In the genomic region with DNA sequence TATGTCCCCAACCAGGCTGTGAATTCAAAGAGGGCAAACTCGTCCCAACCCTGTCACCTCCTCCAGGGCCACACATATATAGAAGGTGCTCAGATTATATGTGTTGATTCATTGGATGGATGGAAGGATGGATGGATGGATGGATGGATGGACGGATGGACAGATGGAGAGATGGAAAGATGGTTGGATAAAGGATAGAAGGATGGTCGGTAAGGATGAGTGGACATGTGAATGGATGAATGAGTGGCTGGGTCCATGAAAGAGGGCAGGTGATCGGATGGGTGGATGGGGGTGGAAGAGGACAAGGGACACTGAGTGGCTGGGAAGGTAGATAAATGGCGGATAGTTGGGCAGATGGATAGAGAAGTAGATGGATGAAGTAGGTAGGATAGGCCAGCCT, we compare ENCODE assay signal across 25 cellular contexts. TPM values are rescaled to one million over a fixed set of nuclear protein-coding genes. Genes with fewer than 3 reads are reported as not detected.
"Had no signal": no experiment of that assay in that cellular context is flagged by ENCODE, and none has a peak within 500 bp of the region (broad histone marks: within the 10 kb centered on the region; RNA-seq: fewer than 3 reads in every experiment).

No MANE protein-coding gene starts in this region.

- H3K4me2 ChIP-seq: smooth muscle cell had no signal

- H3K4me1 Mint-ChIP-seq: memory B cell; stimulated activated effector memory CD8-positive, alpha-beta T cell treated with anti-CD3 and anti-CD28 coated beads, Interleukin-12 subunit alpha, Interleukin-12 subunit beta, amount 100 ng/mL, for 72 hours had no signal

- H3K4me3 Mint-ChIP-seq: memory B cell; mesothelial cell of epicardium; naive B cell; natural killer cell treated with Interleukin-12 subunit alpha and Interleukin-12 subunit beta and Interleukin-15 and Interleukin-18, amount 100 ng/mL, for 72 hours; stimulated activated effector memory CD8-positive, alpha-beta T cell treated with anti-CD3 and anti-CD28 coated beads, Interleukin-12 subunit alpha, Interleukin-12 subunit beta, amount 100 ng/mL, for 72 hours had no signal

- H3K4me1 ChIP-seq: lower lobe of right lung, right lobe of liver, upper lobe of left lung had no signal

- H3K36me3 ChIP-seq: lower lobe of right lung, right lobe of liver, stomach, thoracic aorta, upper lobe of left lung had no signal

- H3K36me3 Mint-ChIP-seq: mesothelial cell of epicardium; stimulated activated effector memory CD8-positive, alpha-beta T cell treated with anti-CD3 and anti-CD28 coated beads, Interleukin-12 subunit alpha, Interleukin-12 subunit beta, amount 100 ng/mL, for 72 hours had no signal

- DNase-seq: effector CD4-positive, alpha-beta T cell; left ventricle myocardium superior; lower lobe of right lung; mucosa of descending colon; naive B cell; nucleus accumbens; stimulated activated CD4-positive, alpha-beta T cell treated with anti-CD3 and anti-CD28 coated beads, Interleukin-2, amount 100 ng/mL, for 24 hours; stimulated activated CD4-positive, alpha-beta T cell treated with anti-CD3 and anti-CD28 coated beads, Interleukin-4, amount 100 ng/mL, for 24 hours; stimulated activated naive CD4-positive, alpha-beta T cell treated with Interleukin-2 at 50 U/mL for 16 hours; stomach; upper lobe of left lung had no signal

- H3K27me3 ChIP-seq: dorsolateral prefrontal cortex, right lobe of liver, tibial nerve, upper lobe of left lung had no signal

- H3K27me3 Mint-ChIP-seq: natural killer cell treated with Interleukin-12 subunit alpha and Interleukin-12 subunit beta and Interleukin-15 and Interleukin-18, amount 100 ng/mL, for 72 hours; progenitor cell of endocrine pancreas had no signal

- H3K27ac ChIP-seq: lower lobe of right lung, right lobe of liver, stomach, thoracic aorta, upper lobe of left lung had no signal

- H3K9me3 Mint-ChIP-seq: memory B cell; mesothelial cell of epicardium; natural killer cell treated with Interleukin-12 subunit alpha and Interleukin-12 subunit beta and Interleukin-15 and Interleukin-18, amount 100 ng/mL, for 72 hours; stimulated activated effector memory CD8-positive, alpha-beta T cell treated with anti-CD3 and anti-CD28 coated beads, Interleukin-12 subunit alpha, Interleukin-12 subunit beta, amount 100 ng/mL, for 72 hours had no signal

- H3K27ac Mint-ChIP-seq: memory B cell; mesothelial cell of epicardium; natural killer cell treated with Interleukin-12 subunit alpha and Interleukin-12 subunit beta and Interleukin-15 and Interleukin-18, amount 100 ng/mL, for 72 hours; progenitor cell of endocrine pancreas; stimulated activated effector memory CD8-positive, alpha-beta T cell treated with anti-CD3 and anti-CD28 coated beads, Interleukin-12 subunit alpha, Interleukin-12 subunit beta, amount 100 ng/mL, for 72 hours had no signal

- ATAC-seq: left ventricle myocardium superior; lower lobe of right lung; mucosa of descending colon; natural killer cell treated with Interleukin-12 subunit alpha and Interleukin-12 subunit beta and Interleukin-15 and Interleukin-18, amount 100 ng/mL, for 72 hours; right lobe of liver; stimulated activated effector memory CD8-positive, alpha-beta T cell treated with anti-CD3 and anti-CD28 coated beads, Interleukin-12 subunit alpha, Interleukin-12 subunit beta, amount 100 ng/mL, for 72 hours had no signal

- H3K9me3 ChIP-seq: lower lobe of right lung, mucosa of descending colon, right lobe of liver, stomach, thoracic aorta, tibial nerve, upper lobe of left lung had no signal

- H3K4me3 ChIP-seq: lower lobe of right lung, mucosa of descending colon, right lobe of liver, smooth muscle cell, stomach, thoracic aorta, upper lobe of left lung had no signal

RNA-seq across cellular contexts. Expression of gene ASPA, which starts 51.7 kb away (rescaled TPM):
- total RNA-seq: glomerular endothelial cell; mesothelial cell of epicardium; natural killer cell treated with Interleukin-12 subunit alpha and Interleukin-12 subunit beta and Interleukin-15 and Interleukin-18, amount 100 ng/mL, for 72 hours; neural crest cell; osteocyte; progenitor cell of endocrine pancreas; smooth muscle cell had no signal
- polyA plus RNA-seq: keratinocyte, smooth muscle cell had no signal

RNA-seq across cellular contexts. Expression of gene SPATA22, which starts 55.8 kb away (rescaled TPM):
- total RNA-seq: glomerular endothelial cell; mesothelial cell of epicardium; natural killer cell treated with Interleukin-12 subunit alpha and Interleukin-12 subunit beta and Interleukin-15 and Interleukin-18, amount 100 ng/mL, for 72 hours; neural crest cell; osteocyte; progenitor cell of endocrine pancreas; right lobe of liver; smooth muscle cell; thoracic aorta had no signal
- polyA plus RNA-seq: keratinocyte, smooth muscle cell had no signal
